In the genomic region with DNA sequence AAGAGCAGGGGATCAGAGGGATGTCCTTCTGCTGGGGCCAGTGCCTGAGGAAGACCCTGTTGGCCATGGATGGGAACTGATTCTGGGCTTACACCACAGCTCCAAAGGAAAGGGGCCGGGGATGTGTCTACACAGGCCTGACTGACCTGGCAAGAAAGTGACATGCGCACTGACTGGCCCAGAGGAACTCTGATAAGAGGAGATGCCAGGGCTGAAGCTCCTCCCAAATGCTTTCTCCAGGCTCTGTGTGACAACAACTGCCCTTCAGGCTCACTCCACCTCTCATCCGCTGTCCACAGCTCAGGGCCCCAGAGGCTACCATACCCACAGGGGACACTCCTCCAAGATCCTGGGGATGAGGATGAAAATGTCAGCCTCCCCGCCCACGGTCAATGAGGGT, we compare ENCODE assay signal across 8 cellular contexts.
A peak's percentile ranks its signal among the peaks of the same experiment; 100 is the strongest.
DNase-seq lines count a peak whose midpoint lies in the region; ATAC-seq and TF ChIP-seq lines count a peak whose summit lies in the region.

No MANE protein-coding gene starts in this region.

- no peaks in the 10 kb centered on the region for H3K27me3 ChIP-seq in right cardiac atrium (ENCODE audit: control insufficient read depth, insufficient read depth)

- intact Hi-C loops in CD14-positive monocyte (cut with micrococcal nuclease), result loop anchor here (1.0 to 10.0 kb wide), 4 partner anchors 45 to 211 kb away; no protein-coding TSS in a partner anchor
- intact Hi-C loops in right cardiac atrium (cut with DNase I), result no loop called here

- H3K27ac Mint-ChIP-seq in CD14-positive monocyte, result peak overlapping the region; percentile 97 to 99 (median 99)

- H3K4me3 ChIP-seq in NB4 (ENCODE audit: low read depth, low read length) (no peak overlapping the region), right cardiac atrium (ENCODE audit: low read length) (no peak overlapping the region)

- H3K4me3 Mint-ChIP-seq in CD14-positive monocyte, result peak overlapping the region; percentile 55 to 60

- H3K4me1 Mint-ChIP-seq in CD14-positive monocyte, result peaks cover 63% of the 10 kb centered on the region

- peak; percentile 72 for DNase-seq in CD14-positive monocyte (ENCODE audit: low spot score)
- DNase-seq in NB4 (ENCODE audit: low read depth), result peak; percentile 34
- peak in 1 of 3 donors; percentile 68 for DNase-seq in right cardiac atrium
- no peak for DNase-seq in C1 segment of cervical spinal cord (lab: John Stamatoyannopoulos, UW)
- DNase-seq in islet precursor cell, result no peak
- DNase-seq in HK-2 (ENCODE audit: unreplicated experiment), result no peak
- DNase-seq in NCI-H226, result no peak

- H3K27ac ChIP-seq in right cardiac atrium (ENCODE audit: low read length), result peak overlapping the region; percentile 13

- no peaks in the 10 kb centered on the region for H3K27me3 Mint-ChIP-seq in CD14-positive monocyte (ENCODE audit: low read depth in 3 of 3)

- H3K9me3 Mint-ChIP-seq in CD14-positive monocyte, result peaks cover 0 to 2% (median 0%) of the 10 kb centered on the region in 7 donors

- WGBS in right cardiac atrium, result 70% methylated on average over 5 of the region's 5 CpGs

- no peak for TF ChIP-seq POLR2A in NB4 (IDR thresholded peaks at IDR 0.05; ENCODE audit: extremely low read depth, insufficient read length)

- H3K9me3 ChIP-seq in right cardiac atrium (ENCODE audit: control insufficient read depth, low read length), result no peaks in the 10 kb centered on the region

- TF ChIP-seq CTCF in CD14-positive monocyte (IDR thresholded peaks at IDR 0.05) (no peak), NB4 (IDR thresholded peaks at IDR 0.05; ENCODE audit: low read depth, low read length) (no peak)

- H3K4me1 ChIP-seq in right cardiac atrium (ENCODE audit: control insufficient read depth, insufficient read depth, low read length), result peaks cover 5% of the 10 kb centered on the region

- peaks cover 0 to 5% of the 10 kb centered on the region in 2 donors for H3K36me3 Mint-ChIP-seq in CD14-positive monocyte

- peak; percentile 18 for ATAC-seq in GM21619 (IDR thresholded peaks at IDR 0.05; ENCODE audit: unreplicated experiment)
- ATAC-seq in right cardiac atrium, result peak; percentile 70 to 81

Comparison
In these comparisons a context has a peak if more than half of its experiments do, and no peak if none do; other contexts are left out.
1. DNase-seq: peak in CD14-positive monocyte (single experiment) and NB4 (single experiment); none in C1 segment of cervical spinal cord (0 of 14), islet precursor cell (single experiment), HK-2 (single experiment) and NCI-H226 (single experiment).
2. intact Hi-C loops: an anchor here in CD14-positive monocyte (1.0 to 10.0 kb wide); none called in right cardiac atrium.